Comparison of ENCODE assay signal across 21 cellular contexts in the genomic region with DNA sequence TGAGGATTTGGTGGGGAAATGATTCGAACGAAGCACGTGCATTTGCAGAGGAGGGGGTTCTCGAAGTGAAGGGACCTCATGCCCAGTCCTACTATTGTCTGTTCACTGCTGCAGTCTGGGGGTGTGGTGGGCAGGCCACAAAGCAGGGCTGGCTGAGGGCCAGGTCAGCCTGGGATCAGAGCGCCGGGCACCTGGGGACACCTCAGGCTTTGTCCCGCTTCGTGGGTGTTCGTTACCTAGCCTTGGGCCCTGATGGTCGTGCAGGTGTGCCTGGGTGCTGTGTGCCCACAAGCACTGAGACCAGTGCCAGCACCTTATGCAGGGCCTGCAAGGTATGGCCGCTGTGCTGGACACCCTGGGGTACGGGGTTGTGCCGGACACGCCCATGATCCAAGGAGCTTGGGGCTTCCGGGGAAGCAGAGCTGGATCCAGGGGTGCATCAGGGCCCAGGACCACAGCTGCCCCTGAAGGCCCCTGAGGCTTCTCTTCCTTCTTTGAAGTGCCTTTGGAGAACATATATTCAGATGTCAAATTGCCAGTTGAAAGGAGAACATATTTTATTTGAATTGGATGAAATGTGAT.
DNase-seq lines count a peak whose midpoint lies in the region; ATAC-seq and TF ChIP-seq lines count a peak whose summit lies in the region.
"Had no signal": no experiment of that assay in that cellular context is flagged by ENCODE, and none has a peak within 500 bp of the region (broad histone marks: within the 10 kb centered on the region; RNA-seq: fewer than 3 reads in every experiment).

No MANE protein-coding gene starts in this region.

- ATAC-seq in GM19397 (IDR thresholded peaks at IDR 0.05; ENCODE audit: unreplicated experiment) (no peak), HG03025 (IDR thresholded peaks at IDR 0.05; ENCODE audit: low FRiP score, unreplicated experiment) (no peak)
- ATAC-seq: A549, HCT116 had no signal

- no peaks in the 10 kb centered on the region for H3K9me3 ChIP-seq in BLaER1
- no peaks in the 10 kb centered on the region for H3K9me3 ChIP-seq in effector memory CD4-positive, alpha-beta T cell (ENCODE audit: control insufficient read depth, low read length)
- H3K9me3 ChIP-seq: A549, BE2C, SK-N-SH had no signal

- H3K4me1 Mint-ChIP-seq in chondrocyte (ENCODE audit: low read depth) (peaks cover 16% of the 10 kb centered on the region), progenitor cell of endocrine pancreas (ENCODE audit: low read depth) (no peaks in the 10 kb centered on the region)

- H3K27ac ChIP-seq in BLaER1 = no peak overlapping the region
- H3K27ac ChIP-seq in effector memory CD4-positive, alpha-beta T cell (ENCODE audit: insufficient read depth, low read length, poor library complexity, severe bottlenecking) = no peak overlapping the region
- H3K27ac ChIP-seq: A549 had no signal

- H3K27me3 Mint-ChIP-seq in chondrocyte (ENCODE audit: low read depth) (no peaks in the 10 kb centered on the region), progenitor cell of endocrine pancreas (no peaks in the 10 kb centered on the region)

- TF ChIP-seq CTCF in chondrocyte (IDR thresholded peaks at IDR 0.05) (no peak), progenitor cell of endocrine pancreas (IDR thresholded peaks at IDR 0.05; ENCODE audit: unreplicated experiment) (no peak)

- no peak overlapping the region for H3K4me3 Mint-ChIP-seq in chondrocyte (ENCODE audit: unreplicated experiment)
- H3K4me3 Mint-ChIP-seq in progenitor cell of endocrine pancreas (ENCODE audit: low read depth) = no peak overlapping the region
- H3K4me3 Mint-ChIP-seq: CD4-positive, alpha-beta memory T cell had no signal

- H3K36me3 Mint-ChIP-seq in chondrocyte (ENCODE audit: low read depth) = peaks cover 34% of the 10 kb centered on the region
- no peaks in the 10 kb centered on the region for H3K36me3 Mint-ChIP-seq in progenitor cell of endocrine pancreas (ENCODE audit: insufficient read depth)
- H3K36me3 Mint-ChIP-seq: CD4-positive, alpha-beta memory T cell; IgD-negative memory B cell had no signal

- H3K4me3 ChIP-seq in BLaER1 = no peak overlapping the region
- no peak overlapping the region for H3K4me3 ChIP-seq in effector memory CD4-positive, alpha-beta T cell (ENCODE audit: insufficient read depth, low read depth, low read length, poor library complexity, severe bottlenecking)
- H3K4me3 ChIP-seq: A549 had no signal

- H3K9me3 Mint-ChIP-seq in chondrocyte (ENCODE audit: low read depth) = no peaks in the 10 kb centered on the region
- H3K9me3 Mint-ChIP-seq in progenitor cell of endocrine pancreas (ENCODE audit: low read depth) = no peaks in the 10 kb centered on the region
- H3K9me3 Mint-ChIP-seq: CD4-positive, alpha-beta memory T cell had no signal

- peak; percentile 34 for DNase-seq in NCI-H69 (lab: John Stamatoyannopoulos, UW)
- DNase-seq in chondrocyte (ENCODE audit: low spot score) = no peak
- DNase-seq in progenitor cell of endocrine pancreas (ENCODE audit: low spot score, unreplicated experiment) = no peak
- no peak for DNase-seq in NCI-H774 (lab: John Stamatoyannopoulos, UW)
- DNase-seq in effector memory CD4-positive, alpha-beta T cell = no peak
- DNase-seq: BE2C; CD4-positive, alpha-beta memory T cell; GF-D8; NCI-H1105; NCI-H2029 treated with DMSO at 0.1 percent for 48 hours; NCI-H226; NCI-H524; OCI-M1; SIG-M5; SK-N-SH had no signal

- peaks cover 21% of the 10 kb centered on the region; the same call in 1 of the 2 replicates for H3K36me3 ChIP-seq in BLaER1
- H3K36me3 ChIP-seq in effector memory CD4-positive, alpha-beta T cell (ENCODE audit: control insufficient read depth, insufficient read depth, low read length) = no peaks in the 10 kb centered on the region
- H3K36me3 ChIP-seq: BE2C had no signal

- H3K9ac ChIP-seq in BLaER1 = no peak overlapping the region
- H3K9ac ChIP-seq: SK-N-SH had no signal

- H3K27ac Mint-ChIP-seq in chondrocyte (ENCODE audit: unreplicated experiment) (peak overlapping the region; percentile 81), progenitor cell of endocrine pancreas (peak overlapping the region; percentile 56)
- H3K27ac Mint-ChIP-seq: CD4-positive, alpha-beta memory T cell had no signal

- H3K4me1 ChIP-seq in BLaER1 = peaks cover 85% of the 10 kb centered on the region
- no peaks in the 10 kb centered on the region for H3K4me1 ChIP-seq in effector memory CD4-positive, alpha-beta T cell (ENCODE audit: control insufficient read depth, insufficient read depth, low read length, poor library complexity, severe bottlenecking)
- H3K4me1 ChIP-seq: A549 had no signal

- H3K27me3 ChIP-seq in BLaER1 = no peaks in the 10 kb centered on the region
- H3K27me3 ChIP-seq in effector memory CD4-positive, alpha-beta T cell (replicated peaks; ENCODE audit: control insufficient read depth, insufficient read depth, low read length, poor library complexity, severe bottlenecking) = peaks cover 2% of the 10 kb centered on the region
- H3K27me3 ChIP-seq: BE2C had no signal

- H3K4me2 ChIP-seq in BLaER1 = peak overlapping the region; percentile 77
- H3K4me2 ChIP-seq: A549, SK-N-SH had no signal

- H4K20me1 ChIP-seq in BLaER1 = peaks cover 100% of the 10 kb centered on the region
